Comparison of ENCODE assay signal across 1 cellular context in the genomic region with DNA sequence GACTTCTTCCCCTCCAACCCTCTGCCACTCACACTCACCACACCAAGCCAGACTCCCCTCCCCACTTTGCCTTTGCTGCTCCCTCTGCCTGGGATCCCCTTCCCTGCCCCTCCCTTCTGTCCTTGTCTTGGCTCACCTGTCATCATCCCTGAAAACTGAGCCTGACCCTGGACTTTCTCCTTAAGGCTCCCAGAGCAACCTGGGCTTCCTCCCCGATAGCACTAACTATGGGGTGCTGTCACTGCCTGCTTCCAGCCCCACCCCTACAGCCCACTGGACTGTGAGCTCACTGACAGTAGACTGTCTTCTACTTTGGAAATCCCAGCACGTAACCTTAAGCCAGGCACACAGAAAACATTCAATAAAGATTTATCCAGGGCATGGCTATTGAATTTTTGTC.
A peak's percentile ranks its signal among the peaks of the same experiment; 100 is the strongest.
TF ChIP-seq lines count a peak whose summit lies in the region.

No MANE protein-coding gene starts in this region.

TF ChIP-seq in HEK293, 187 proteins besides CTCF, POLR2A, EP300 and RAD21:
- TF ChIP-seq, protein P1, sequence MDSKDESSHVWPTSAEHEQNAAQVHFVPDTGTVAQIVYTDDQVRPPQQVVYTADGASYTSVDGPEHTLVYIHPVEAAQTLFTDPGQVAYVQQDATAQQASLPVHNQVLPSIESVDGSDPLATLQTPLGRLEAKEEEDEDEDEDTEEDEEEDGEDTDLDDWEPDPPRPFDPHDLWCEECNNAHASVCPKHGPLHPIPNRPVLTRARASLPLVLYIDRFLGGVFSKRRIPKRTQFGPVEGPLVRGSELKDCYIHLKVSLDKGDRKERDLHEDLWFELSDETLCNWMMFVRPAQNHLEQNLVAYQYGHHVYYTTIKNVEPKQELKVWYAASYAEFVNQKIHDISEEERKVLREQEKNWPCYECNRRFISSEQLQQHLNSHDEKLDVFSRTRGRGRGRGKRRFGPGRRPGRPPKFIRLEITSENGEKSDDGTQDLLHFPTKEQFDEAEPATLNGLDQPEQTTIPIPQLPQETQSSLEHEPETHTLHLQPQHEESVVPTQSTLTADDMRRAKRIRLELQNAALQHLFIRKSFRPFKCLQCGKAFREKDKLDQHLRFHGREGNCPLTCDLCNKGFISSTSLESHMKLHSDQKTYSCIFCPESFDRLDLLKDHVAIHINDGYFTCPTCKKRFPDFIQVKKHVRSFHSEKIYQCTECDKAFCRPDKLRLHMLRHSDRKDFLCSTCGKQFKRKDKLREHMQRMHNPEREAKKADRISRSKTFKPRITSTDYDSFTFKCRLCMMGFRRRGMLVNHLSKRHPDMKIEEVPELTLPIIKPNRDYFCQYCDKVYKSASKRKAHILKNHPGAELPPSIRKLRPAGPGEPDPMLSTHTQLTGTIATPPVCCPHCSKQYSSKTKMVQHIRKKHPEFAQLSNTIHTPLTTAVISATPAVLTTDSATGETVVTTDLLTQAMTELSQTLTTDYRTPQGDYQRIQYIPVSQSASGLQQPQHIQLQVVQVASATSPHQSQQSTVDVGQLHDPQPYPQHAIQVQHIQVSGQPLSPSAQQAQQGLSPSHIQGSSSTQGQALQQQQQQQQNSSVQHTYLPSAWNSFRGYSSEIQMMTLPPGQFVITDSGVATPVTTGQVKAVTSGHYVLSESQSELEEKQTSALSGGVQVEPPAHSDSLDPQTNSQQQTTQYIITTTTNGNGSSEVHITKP (tag by site-specific recombination; IDR thresholded peaks at IDR 0.05) = peak; percentile 67; the same call in 1 of the 2 replicates
- TF ChIP-seq, protein P2, sequence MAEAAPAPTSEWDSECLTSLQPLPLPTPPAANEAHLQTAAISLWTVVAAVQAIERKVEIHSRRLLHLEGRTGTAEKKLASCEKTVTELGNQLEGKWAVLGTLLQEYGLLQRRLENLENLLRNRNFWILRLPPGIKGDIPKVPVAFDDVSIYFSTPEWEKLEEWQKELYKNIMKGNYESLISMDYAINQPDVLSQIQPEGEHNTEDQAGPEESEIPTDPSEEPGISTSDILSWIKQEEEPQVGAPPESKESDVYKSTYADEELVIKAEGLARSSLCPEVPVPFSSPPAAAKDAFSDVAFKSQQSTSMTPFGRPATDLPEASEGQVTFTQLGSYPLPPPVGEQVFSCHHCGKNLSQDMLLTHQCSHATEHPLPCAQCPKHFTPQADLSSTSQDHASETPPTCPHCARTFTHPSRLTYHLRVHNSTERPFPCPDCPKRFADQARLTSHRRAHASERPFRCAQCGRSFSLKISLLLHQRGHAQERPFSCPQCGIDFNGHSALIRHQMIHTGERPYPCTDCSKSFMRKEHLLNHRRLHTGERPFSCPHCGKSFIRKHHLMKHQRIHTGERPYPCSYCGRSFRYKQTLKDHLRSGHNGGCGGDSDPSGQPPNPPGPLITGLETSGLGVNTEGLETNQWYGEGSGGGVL (tag by site-specific recombination; IDR thresholded peaks at IDR 0.05) = 0 out of 2 replicates have a peak, but pooled peaks have one; percentile 20
- TF ChIP-seq SP7 (tag by site-specific recombination; IDR thresholded peaks at IDR 0.05) (no peak), ZNF174 (tag by site-specific recombination; IDR thresholded peaks at IDR 0.05) (no peak), ZNF707 (tag by site-specific recombination; IDR thresholded peaks at IDR 0.05) (no peak)
